Comparison of ENCODE assay signal across 28 cellular contexts in genomic region chr11:93548679-93549319, GRCh38.
"Had no signal": no experiment of that assay in that cellular context is flagged by ENCODE, and none has a peak within 500 bp of the region (broad histone marks: within the 10 kb centered on the region; RNA-seq: fewer than 3 reads in every experiment).

No MANE protein-coding gene starts in this region.

- H3K27ac ChIP-seq: colonic mucosa, dorsolateral prefrontal cortex, esophagus muscularis mucosa, left ventricle myocardium inferior, pancreas, skin epidermis, vagina had no signal

- ATAC-seq: activated CD4-positive, alpha-beta T cell treated with anti-CD3 and anti-CD28 coated beads for 36 hours; effector memory CD8-positive, alpha-beta T cell; natural killer cell; pancreas; right cardiac atrium; stimulated activated naive B cell treated with anti-CD40 and anti-IgM and Interleukin-4, amounts not matched to agents 10 μg/mL and 1 μg/mL and 100 μg/mL, for 72 hours had no signal

- H3K36me3 ChIP-seq: colonic mucosa, esophagus muscularis mucosa, left ventricle myocardium inferior, pancreas, vagina had no signal

- H3K9me3 Mint-ChIP-seq: activated B cell treated with CpG ODN at 0.5 μM for 24 hours; activated naive CD4-positive, alpha-beta T cell treated with anti-CD3 and anti-CD28 coated beads for 36 hours; activated naive CD8-positive, alpha-beta T cell treated with anti-CD3 and anti-CD28 coated beads, Interleukin-2, amount 10 ng/mL, durations not matched to agents 7 days and 5 days; effector memory CD8-positive, alpha-beta T cell; natural killer cell; stimulated activated naive B cell treated with anti-CD40 and anti-IgM and Interleukin-4, amounts not matched to agents 10 μg/mL and 1 μg/mL and 100 μg/mL, for 72 hours had no signal

- H3K27ac Mint-ChIP-seq: activated B cell treated with CpG ODN at 0.5 μM for 24 hours; activated CD4-positive, alpha-beta T cell treated with anti-CD3 and anti-CD28 coated beads for 36 hours; activated naive CD4-positive, alpha-beta T cell treated with anti-CD3 and anti-CD28 coated beads for 36 hours; activated naive CD8-positive, alpha-beta T cell treated with anti-CD3 and anti-CD28 coated beads, Interleukin-2, amount 10 ng/mL, durations not matched to agents 7 days and 5 days; effector memory CD8-positive, alpha-beta T cell; natural killer cell; stimulated activated naive B cell treated with anti-CD40 and anti-IgM and Interleukin-4, amounts not matched to agents 10 μg/mL and 1 μg/mL and 100 μg/mL, for 72 hours had no signal

- H3K36me3 Mint-ChIP-seq: activated naive CD8-positive, alpha-beta T cell treated with anti-CD3 and anti-CD28 coated beads, Interleukin-2, amount 10 ng/mL, durations not matched to agents 7 days and 5 days; natural killer cell; stimulated activated naive B cell treated with anti-CD40 and anti-IgM and Interleukin-4, amounts not matched to agents 10 μg/mL and 1 μg/mL and 100 μg/mL, for 72 hours had no signal

- H3K9me3 ChIP-seq: colonic mucosa, esophagus muscularis mucosa, left ventricle myocardium inferior, pancreas, vagina had no signal

- H3K4me3 Mint-ChIP-seq: activated B cell treated with CpG ODN at 0.5 μM for 24 hours; activated CD4-positive, alpha-beta T cell treated with anti-CD3 and anti-CD28 coated beads for 36 hours; activated naive CD4-positive, alpha-beta T cell treated with anti-CD3 and anti-CD28 coated beads for 36 hours; activated naive CD8-positive, alpha-beta T cell treated with anti-CD3 and anti-CD28 coated beads, Interleukin-2, amount 10 ng/mL, durations not matched to agents 7 days and 5 days; effector memory CD8-positive, alpha-beta T cell; natural killer cell; stimulated activated naive B cell treated with anti-CD40 and anti-IgM and Interleukin-4, amounts not matched to agents 10 μg/mL and 1 μg/mL and 100 μg/mL, for 72 hours had no signal

- DNase-seq: activated B cell treated with CpG ODN at 0.5 μM for 24 hours; activated CD4-positive, alpha-beta T cell treated with anti-CD3 and anti-CD28 coated beads for 36 hours; activated CD4-positive, alpha-beta T cell treated with anti-CD3 and anti-CD28 coated beads, Interleukin-2, amount 50 U/mL, for 4 hours; activated CD8-positive, alpha-beta memory T cell treated with anti-CD3 and anti-CD28 coated beads for 24 hours; activated CD8-positive, alpha-beta memory T cell treated with anti-CD3 and anti-CD28 coated beads, Interleukin-2, amount 50 U/mL, for 48 hours; activated naive CD4-positive, alpha-beta T cell treated with anti-CD3 and anti-CD28 coated beads for 36 hours; activated naive CD8-positive, alpha-beta T cell treated with anti-CD3 and anti-CD28 coated beads, Interleukin-2, amount 10 ng/mL, durations not matched to agents 7 days and 5 days; activated T-cell treated with anti-CD3 and anti-CD28 coated beads, Interleukin-2, amount 50 U/mL, for 48 hours; amniotic stem cell; colonic mucosa; dorsolateral prefrontal cortex; effector memory CD8-positive, alpha-beta T cell; hippocampal formation; kidney glomerular epithelial cell; left ventricle myocardium inferior; mammary epithelial cell; midbrain; natural killer cell; pancreas; right cardiac atrium; stimulated activated CD4-positive, alpha-beta T cell treated with anti-CD3 and anti-CD28 coated beads, Interleukin-1b, Interleukin-23, amount 100 ng/mL, for 48 hours; stimulated activated CD8-positive, alpha-beta memory T cell treated with anti-CD3 and anti-CD28 coated beads, Interleukin-4, amount 100 ng/mL, for 48 hours; stimulated activated naive B cell treated with anti-CD40 and anti-IgM and Interleukin-4, amounts not matched to agents 10 μg/mL and 1 μg/mL and 100 μg/mL, for 72 hours; T1000; trophoblast cell had no signal

- H3K4me1 ChIP-seq: colonic mucosa, pancreas had no signal

- H3K4me3 ChIP-seq: colonic mucosa, dorsolateral prefrontal cortex, esophagus muscularis mucosa, left ventricle myocardium inferior, pancreas, skin epidermis, vagina had no signal

- H3K27me3 ChIP-seq: colonic mucosa, esophagus muscularis mucosa, pancreas, vagina had no signal
